In genomic region chr7:24017519-24017918, GRCh38 we compare ENCODE assay signal across 26 cellular contexts.
A peak's percentile ranks its signal among the peaks of the same experiment; 100 is the strongest.
DNase-seq lines count a peak whose midpoint lies in the region; ATAC-seq and TF ChIP-seq lines count a peak whose summit lies in the region.
"Had no signal": no experiment of that assay in that cellular context is flagged by ENCODE, and none has a peak within 500 bp of the region (broad histone marks: within the 10 kb centered on the region; RNA-seq: fewer than 3 reads in every experiment).

No MANE protein-coding gene starts in this region.

- in situ Hi-C loops in brain microvascular endothelial cell (cut with HindIII; ENCODE audit: low pct_ligation_motif_present, low sequenced_read_pairs) = no loop called here

- H3K27me3 ChIP-seq in ascending aorta (no peaks in the 10 kb centered on the region), brain microvascular endothelial cell (replicated peaks) (no peaks in the 10 kb centered on the region)
- H3K27me3 ChIP-seq: thyroid gland had no signal

- H3K4me3 ChIP-seq in ascending aorta (no peak overlapping the region), brain microvascular endothelial cell (ENCODE audit: low read depth, low read length) (no peak overlapping the region)
- H3K4me3 ChIP-seq: lung, prostate gland, SK-N-MC, skin epidermis, thyroid gland had no signal

- ATAC-seq in GM18508 (IDR thresholded peaks at IDR 0.05; ENCODE audit: insufficient read depth, unreplicated experiment) (peak; percentile 85), GM19468 (IDR thresholded peaks at IDR 0.05; ENCODE audit: extremely low read depth, unreplicated experiment) (peak; percentile 64), HG03342 (IDR thresholded peaks at IDR 0.05; ENCODE audit: unreplicated experiment) (peak; percentile 65), GM18520 (IDR thresholded peaks at IDR 0.05; ENCODE audit: unreplicated experiment) (no peak)
- ATAC-seq: activated T-cell treated with anti-CD3 and anti-CD28 coated beads, Interleukin-2, amount 50 U/mL, for 72 hours; stimulated activated naive CD8-positive, alpha-beta T cell treated with anti-CD3 and anti-CD28 coated beads, Interleukin-15, Interleukin-2, amounts not matched to agents 100 U/mL and 50 U/mL, for 24 hours had no signal

- peak; percentile 54 for DNase-seq in NOMO-1 treated with dmso at 0.1 percent for 144 hours (lab: John Stamatoyannopoulos, UW; ENCODE audit: unreplicated experiment)
- DNase-seq in ascending aorta (ENCODE audit: low spot score in 2 of 2) = no peak
- no peak for DNase-seq in brain microvascular endothelial cell
- no peak for DNase-seq in DMS 273 treated with DMSO at 0.1 percent for 48 hours (lab: John Stamatoyannopoulos, UW)
- DNase-seq: ACHN; activated CD4-positive, alpha-beta T cell treated with anti-CD3 and anti-CD28 coated beads for 1 hour; activated naive CD4-positive, alpha-beta T cell treated with anti-CD3 and anti-CD28 coated beads, Interleukin-2, amount 50 U/mL, for 16 hours; activated T-cell treated with anti-CD3 and anti-CD28 coated beads, Interleukin-2, amount 50 U/mL, for 72 hours; DMS153; effector CD8-positive, alpha-beta T cell; GDM1; NCI-H1048; NCI-H1930; NCI-H2227 treated with DMSO at 0.1 percent for 48 hours; NCI-H82; stimulated activated naive CD8-positive, alpha-beta T cell treated with anti-CD3 and anti-CD28 coated beads, Interleukin-15, Interleukin-2, amounts not matched to agents 100 U/mL and 50 U/mL, for 24 hours; thyroid gland had no signal

- intact Hi-C loops in ascending aorta (cut with DNase I) = no loop called here

- H3K36me3 ChIP-seq in ascending aorta = no peaks in the 10 kb centered on the region
- H3K36me3 ChIP-seq in brain microvascular endothelial cell (replicated peaks) = no peaks in the 10 kb centered on the region
- H3K36me3 ChIP-seq: prostate gland, thyroid gland had no signal

- H3K4me1 ChIP-seq in ascending aorta = no peaks in the 10 kb centered on the region
- H3K4me1 ChIP-seq: prostate gland, thyroid gland had no signal

- H3K9me3 ChIP-seq in ascending aorta = no peaks in the 10 kb centered on the region
- H3K9me3 ChIP-seq: prostate gland, thyroid gland had no signal

- no peak for TF ChIP-seq CTCF in ascending aorta (IDR thresholded peaks at IDR 0.05)
- TF ChIP-seq CTCF in brain microvascular endothelial cell (IDR thresholded peaks at IDR 0.05; ENCODE audit: low read depth, low read length, missing control alignments) = no peak

- no peak overlapping the region for H3K27ac ChIP-seq in ascending aorta
- no peak overlapping the region for H3K27ac ChIP-seq in brain microvascular endothelial cell
- H3K27ac ChIP-seq: C4-2B, prostate gland, SK-N-MC, skin epidermis, thyroid gland had no signal
